ENCODE assay signal across 23 cellular contexts in genomic region chr1:240878631-240879030, GRCh38.
"Had no signal": no experiment of that assay in that cellular context is flagged by ENCODE, and none has a peak within 500 bp of the region (broad histone marks: within the 10 kb centered on the region; RNA-seq: fewer than 3 reads in every experiment).

No MANE protein-coding gene starts in this region.

- H3K4me3 Mint-ChIP-seq: activated CD4-positive, alpha-beta T cell treated with anti-CD3 and anti-CD28 coated beads, Interleukin-2, amount 10 ng/mL, durations not matched to agents 7 days and 5 days; activated CD8-positive, alpha-beta T cell treated with anti-CD3 and anti-CD28 coated beads, Interleukin-2, amount 10 ng/mL, durations not matched to agents 7 days and 5 days; activated naive CD4-positive, alpha-beta T cell treated with anti-CD3 and anti-CD28 coated beads, Interleukin-2, amount 50 U/mL, for 24 hours; activated T-cell treated with anti-CD3 and anti-CD28 coated beads, Interleukin-2, amount 50 U/mL, for 4 hours; naive thymus-derived CD4-positive, alpha-beta T cell; stimulated activated effector memory CD8-positive, alpha-beta T cell treated with anti-CD3 and anti-CD28 coated beads, Interleukin-12 subunit alpha, Interleukin-12 subunit beta, amount 100 ng/mL, for 72 hours; type B pancreatic cell had no signal

- H3K36me3 Mint-ChIP-seq: activated naive CD4-positive, alpha-beta T cell treated with anti-CD3 and anti-CD28 coated beads, Interleukin-2, amount 50 U/mL, for 24 hours; naive thymus-derived CD4-positive, alpha-beta T cell; stimulated activated effector memory CD8-positive, alpha-beta T cell treated with anti-CD3 and anti-CD28 coated beads, Interleukin-12 subunit alpha, Interleukin-12 subunit beta, amount 100 ng/mL, for 72 hours; type B pancreatic cell had no signal

- H3K9me3 Mint-ChIP-seq: type B pancreatic cell had no signal

- ATAC-seq: activated CD4-positive, CD25-positive, alpha-beta regulatory T cell treated with anti-CD3 and anti-CD28 coated beads, Interleukin-2, amount 50 U/mL, for 24 hours; activated CD8-positive, alpha-beta T cell treated with anti-CD3 and anti-CD28 coated beads, Interleukin-2, amount 10 ng/mL, durations not matched to agents 7 days and 5 days; activated T-cell treated with anti-CD3 and anti-CD28 coated beads, Interleukin-2, amount 50 U/mL, for 4 hours; gastrocnemius medialis; left lung; mucosa of descending colon; naive thymus-derived CD4-positive, alpha-beta T cell; pancreas; right lobe of liver; stimulated activated effector memory CD8-positive, alpha-beta T cell treated with anti-CD3 and anti-CD28 coated beads, Interleukin-12 subunit alpha, Interleukin-12 subunit beta, amount 100 ng/mL, for 72 hours had no signal

- H3K27me3 Mint-ChIP-seq: activated CD4-positive, alpha-beta T cell treated with anti-CD3 and anti-CD28 coated beads, Interleukin-2, amount 10 ng/mL, durations not matched to agents 7 days and 5 days; activated naive CD4-positive, alpha-beta T cell treated with anti-CD3 and anti-CD28 coated beads, Interleukin-2, amount 50 U/mL, for 24 hours; type B pancreatic cell had no signal

- H3K4me1 Mint-ChIP-seq: activated CD4-positive, alpha-beta T cell treated with anti-CD3 and anti-CD28 coated beads, Interleukin-2, amount 10 ng/mL, durations not matched to agents 7 days and 5 days; activated naive CD4-positive, alpha-beta T cell treated with anti-CD3 and anti-CD28 coated beads, Interleukin-2, amount 50 U/mL, for 24 hours; naive thymus-derived CD4-positive, alpha-beta T cell; stimulated activated effector memory CD8-positive, alpha-beta T cell treated with anti-CD3 and anti-CD28 coated beads, Interleukin-12 subunit alpha, Interleukin-12 subunit beta, amount 100 ng/mL, for 72 hours had no signal

- H3K27ac Mint-ChIP-seq: activated CD4-positive, alpha-beta T cell treated with anti-CD3 and anti-CD28 coated beads, Interleukin-2, amount 10 ng/mL, durations not matched to agents 7 days and 5 days; activated CD8-positive, alpha-beta T cell treated with anti-CD3 and anti-CD28 coated beads, Interleukin-2, amount 10 ng/mL, durations not matched to agents 7 days and 5 days; activated naive CD4-positive, alpha-beta T cell treated with anti-CD3 and anti-CD28 coated beads, Interleukin-2, amount 50 U/mL, for 24 hours; naive thymus-derived CD4-positive, alpha-beta T cell; stimulated activated effector memory CD8-positive, alpha-beta T cell treated with anti-CD3 and anti-CD28 coated beads, Interleukin-12 subunit alpha, Interleukin-12 subunit beta, amount 100 ng/mL, for 72 hours; type B pancreatic cell had no signal

- DNase-seq: activated CD4-positive, alpha-beta T cell treated with anti-CD3 and anti-CD28 coated beads, Interleukin-2, amount 10 ng/mL, durations not matched to agents 7 days and 5 days; activated CD8-positive, alpha-beta T cell treated with anti-CD3 and anti-CD28 coated beads, Interleukin-2, amount 10 ng/mL, durations not matched to agents 7 days and 5 days; activated effector memory CD4-positive, alpha-beta T cell treated with Interleukin-2 at 50 U/mL for 16 hours; activated T-cell treated with anti-CD3 and anti-CD28 coated beads, Interleukin-2, amount 50 U/mL, for 4 hours; adrenal gland; effector memory CD4-positive, alpha-beta T cell; esophagus squamous epithelium; gastrocnemius medialis; head of caudate nucleus; left lung; mesenchymal stem cell; mucosa of descending colon; naive thymus-derived CD4-positive, alpha-beta T cell; pancreas; right lobe of liver; stimulated activated CD4-positive, alpha-beta T cell treated with anti-CD3 and anti-CD28 coated beads, Interleukin-4, amount 100 ng/mL, for 24 hours; stomach; T1000; testis had no signal

- H3K4me3 ChIP-seq: adrenal gland, esophagus squamous epithelium, gastrocnemius medialis, left lung, mucosa of descending colon, pancreas, right lobe of liver, stomach, testis had no signal
